In genomic region chr15:66503780-66504562, GRCh38 we compare ENCODE assay signal across 1 cellular context.
TF ChIP-seq lines count a peak whose summit lies in the region.

No MANE protein-coding gene starts in this region.

TF ChIP-seq in K562, 482 proteins besides CTCF, POLR2A, EP300 and RAD21 (continued from another document):
- TF ChIP-seq ZFX (CRISPR knock-in tag; IDR thresholded peaks at IDR 0.05) (no peak), FOSL1 (tag; conservative IDR thresholded peaks at IDR 0.05) (no peak), NRF1 (conservative IDR thresholded peaks at IDR 0.05 in 1 of 2, IDR thresholded peaks at IDR 0.05 in 1 of 2) (no peak), ZSCAN29 (IDR thresholded peaks at IDR 0.05) (no peak), CBX3 (IDR thresholded peaks at IDR 0.05; ENCODE audit: borderline replicate concordance in 1 of 2, low read length in 2 of 2) (no peak), ZNF318 (IDR thresholded peaks at IDR 0.05; ENCODE audit: borderline replicate concordance in 1 of 2, low read depth in 1 of 2) (no peak), ZBTB11 (CRISPR knock-in tag; IDR thresholded peaks at IDR 0.05) (no peak), ARID2 (IDR thresholded peaks at IDR 0.05) (peak; percentile 13; the same call in 1 of the 2 replicates), ZNF232 (CRISPR knock-in tag; IDR thresholded peaks at IDR 0.05) (0 out of 2 replicates have a peak, but pooled peaks have one; percentile 37), NKRF (IDR thresholded peaks at IDR 0.05; ENCODE audit: borderline replicate concordance) (peak; percentile 35), TAF15 (IDR thresholded peaks at IDR 0.05; ENCODE audit: low read depth, low read length) (no peak), ZNF316 (IDR thresholded peaks at IDR 0.05) (peak; percentile 74; the same call in 1 of the 2 replicates), MAFF (IDR thresholded peaks at IDR 0.05; ENCODE audit: low read length) (peak; percentile 47), MAZ (CRISPR knock-in tag; conservative IDR thresholded peaks at IDR 0.05 in 1 of 2, IDR thresholded peaks at IDR 0.05 in 1 of 2) (0 out of 4 replicates have a peak, but pooled peaks of 1 of the 2 experiments have one; percentile 11), SETDB1 (IDR thresholded peaks at IDR 0.05; ENCODE audit: low read length) (no peak), LCOR (CRISPR knock-in tag; IDR thresholded peaks at IDR 0.05) (peak; percentile 12; the same call in 1 of the 2 replicates), KAT7 (CRISPR knock-in tag; IDR thresholded peaks at IDR 0.05; ENCODE audit: borderline replicate concordance) (no peak; the same call in 1 of the 2 replicates), PTRF (tag; IDR thresholded peaks at IDR 0.05) (no peak), TRIM25 (IDR thresholded peaks at IDR 0.05; ENCODE audit: borderline replicate concordance) (0 out of 2 replicates have a peak, but pooled peaks have one; percentile 44), SAFB (IDR thresholded peaks at IDR 0.05; ENCODE audit: borderline replicate concordance, low read depth, low read length) (no peak)
